In the genomic region with DNA sequence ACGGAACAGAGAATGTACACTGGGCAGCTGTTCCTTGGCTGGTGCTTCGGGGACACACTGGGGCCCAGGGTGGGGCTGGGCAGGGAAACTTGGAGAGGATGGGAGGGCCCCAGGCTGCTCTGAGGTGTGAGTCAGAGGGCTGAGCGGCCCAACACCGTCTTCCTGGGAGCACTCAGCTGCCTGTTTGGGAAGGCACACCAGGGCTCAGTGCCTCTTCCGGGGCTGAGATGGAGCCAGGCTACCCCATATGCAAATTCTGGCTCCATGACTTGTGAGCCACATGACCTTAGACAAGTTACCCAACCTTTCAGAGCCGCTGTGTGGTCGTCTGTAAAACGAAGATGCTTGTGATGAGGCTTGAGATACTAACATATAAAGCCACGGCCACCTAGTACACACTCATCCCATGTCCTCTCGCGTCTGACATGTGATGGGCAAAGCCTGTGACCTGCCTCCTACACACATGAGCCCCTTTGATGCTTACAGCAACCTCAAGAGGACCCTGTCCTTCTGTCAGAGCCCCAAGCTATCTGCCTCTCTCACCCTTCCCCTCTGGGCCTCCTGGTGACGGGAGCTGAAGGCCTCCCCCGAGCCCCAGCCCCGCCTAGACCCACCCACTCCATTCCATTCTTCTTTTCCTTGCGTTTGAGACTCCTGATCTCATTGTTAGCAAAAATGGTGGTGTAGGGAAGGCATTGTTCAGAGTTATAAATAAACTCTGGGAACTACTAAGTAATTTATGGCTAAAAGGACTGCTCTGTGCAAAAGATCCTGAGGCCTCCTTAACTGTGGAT, we compare ENCODE assay signal across 15 cellular contexts. TPM values are rescaled to one million over a fixed set of nuclear protein-coding genes. Genes with fewer than 3 reads are reported as not detected.
A peak's percentile ranks its signal among the peaks of the same experiment; 100 is the strongest.
DNase-seq lines count a peak whose midpoint lies in the region; ATAC-seq and TF ChIP-seq lines count a peak whose summit lies in the region.
"Had no signal": no experiment of that assay in that cellular context is flagged by ENCODE, and none has a peak within 500 bp of the region (broad histone marks: within the 10 kb centered on the region; RNA-seq: fewer than 3 reads in every experiment).

No MANE protein-coding gene starts in this region.

- peak overlapping the region; percentile 42 for H3K27ac ChIP-seq in GM23248
- H3K27ac ChIP-seq: C4-2B, dorsolateral prefrontal cortex had no signal

- no peak for ATAC-seq in HG03565 (IDR thresholded peaks at IDR 0.05; ENCODE audit: unreplicated experiment)

- WGBS in GM23248 (ENCODE audit: low coverage in 1 of 2, low lambda C conversion rate in 2 of 2, missing lambda C conversion rate in 2 of 2), 2 experiments = 54 to 56% methylated on average over 11 to 15 of the region's 15 CpGs

- H3K4me2 ChIP-seq in GM23248 (ENCODE audit: unreplicated experiment) (no peak overlapping the region), skeletal muscle satellite cell (ENCODE audit: low read length) (peak overlapping the region; percentile 14)

- DNase-seq in GM23248 (peak; percentile 75), NCI-H226 (peak; percentile 47), fibroblast of the aortic adventitia (ENCODE audit: low read depth) (peak; percentile 44), iPS-NIHi7 (ENCODE audit: extremely low spot score) (no peak), chondrocyte (ENCODE audit: low spot score) (no peak)
- DNase-seq: dorsolateral prefrontal cortex; naive B cell; NCI-H1105 treated with DMSO at 0.1 percent for 48 hours; NCI-H345; right cardiac atrium; stimulated activated naive CD4-positive, alpha-beta T cell treated with Interleukin-2 at 50 U/mL for 16 hours had no signal

- H3K27ac Mint-ChIP-seq in chondrocyte (ENCODE audit: unreplicated experiment) = no peak overlapping the region

- no peaks in the 10 kb centered on the region for H3K9me3 Mint-ChIP-seq in chondrocyte (ENCODE audit: low read depth)

- no peak overlapping the region for H3K4me3 Mint-ChIP-seq in chondrocyte (ENCODE audit: unreplicated experiment)

- H3K36me3 Mint-ChIP-seq in chondrocyte (ENCODE audit: low read depth) = peaks cover under 1% of the 10 kb centered on the region
- H3K36me3 Mint-ChIP-seq: naive B cell had no signal

- H3K36me3 ChIP-seq in GM23248 (ENCODE audit: low read depth) (no peaks in the 10 kb centered on the region), skeletal muscle satellite cell (ENCODE audit: insufficient read depth, low read length) (no peaks in the 10 kb centered on the region)

- no peak for TF ChIP-seq CTCF in fibroblast of the aortic adventitia (IDR thresholded peaks at IDR 0.05; ENCODE audit: insufficient read depth, low read length)
- TF ChIP-seq CTCF in chondrocyte (IDR thresholded peaks at IDR 0.05) = no peak

- H3K27me3 Mint-ChIP-seq in chondrocyte (ENCODE audit: low read depth) = no peaks in the 10 kb centered on the region

- H3K9ac ChIP-seq in GM23248 (peak overlapping the region; percentile 11; the same call in 1 of the 2 replicates), skeletal muscle satellite cell (ENCODE audit: low read depth, low read length) (no peak overlapping the region)

- peaks cover 13% of the 10 kb centered on the region for H3K4me1 Mint-ChIP-seq in chondrocyte (ENCODE audit: low read depth)
- H3K4me1 Mint-ChIP-seq: naive B cell had no signal

- H3K4me1 ChIP-seq in GM23248 (ENCODE audit: insufficient read depth) = peaks cover 20% of the 10 kb centered on the region
- H3K4me1 ChIP-seq in skeletal muscle satellite cell (ENCODE audit: control insufficient read depth, insufficient read depth, low read length) = peaks cover 32% of the 10 kb centered on the region

- no peaks in the 10 kb centered on the region for H3K9me3 ChIP-seq in GM23248 (ENCODE audit: low read depth)
- no peaks in the 10 kb centered on the region for H3K9me3 ChIP-seq in skeletal muscle satellite cell (replicated peaks; ENCODE audit: low read length)

- no peak overlapping the region for H3K4me3 ChIP-seq in GM23248
- H3K4me3 ChIP-seq in fibroblast of the aortic adventitia (ENCODE audit: low read depth, low read length) = no peak overlapping the region
- H3K4me3 ChIP-seq in skeletal muscle satellite cell (ENCODE audit: low read length) = no peak overlapping the region
- H3K4me3 ChIP-seq: dorsolateral prefrontal cortex had no signal

- no peaks in the 10 kb centered on the region for H3K79me2 ChIP-seq in GM23248 (ENCODE audit: insufficient read depth)

- H3F3A ChIP-seq in GM23248 (ENCODE audit: insufficient read depth) = no peaks in the 10 kb centered on the region

- H2AFZ ChIP-seq in GM23248 = peak overlapping the region; percentile 73

- in situ Hi-C loops in GM23248 (cut with MboI) = no loop called here

- no peaks in the 10 kb centered on the region for H3K9me2 ChIP-seq in GM23248 (ENCODE audit: insufficient read depth)

- no peaks in the 10 kb centered on the region for H4K20me1 ChIP-seq in GM23248 (ENCODE audit: insufficient read depth)

- H3K27me3 ChIP-seq in GM23248 (replicated peaks; ENCODE audit: insufficient read depth) = no peaks in the 10 kb centered on the region
- H3K27me3 ChIP-seq in skeletal muscle satellite cell (ENCODE audit: control insufficient read depth, insufficient read depth, low read length) = peaks cover 3% of the 10 kb centered on the region
- H3K27me3 ChIP-seq: dorsolateral prefrontal cortex had no signal

RNA-seq across cellular contexts. Expression of a gene that starts 26.1 kb away (rescaled TPM):
- total RNA-seq in GM23248 (2014; rRNA removed; shearing (Covaris generic)) = 0.65 TPM in 1 of 2 replicates, not detected in the other
- polyA plus RNA-seq in GM23248 (2016; fragmentation: Nextera tagmentation; extraction: Ambion mirVana) = not detected in 2 replicates
- total RNA-seq in fibroblast of the aortic adventitia (ENCODE audit: low replicate concordance) (not detected in 2 replicates), chondrocyte (not detected in 3 replicates)
- total RNA-seq in skeletal muscle satellite cell (2012; rRNA removed) = 0.22 TPM in 1 of 2 replicates, not detected in the other
- total RNA-seq: frontal cortex, right cardiac atrium had no signal
- polyA plus RNA-seq: right cardiac atrium had no signal

Comparison
In these comparisons a context has a peak if more than half of its experiments do, and no peak if none do; other contexts are left out.
1. DNase-seq: peak in GM23248 (single experiment), NCI-H226 (single experiment) and fibroblast of the aortic adventitia (single experiment); none in iPS-NIHi7 (single experiment) and chondrocyte (single experiment).